15 cellular contexts compared by ENCODE assay signal in the genomic region with DNA sequence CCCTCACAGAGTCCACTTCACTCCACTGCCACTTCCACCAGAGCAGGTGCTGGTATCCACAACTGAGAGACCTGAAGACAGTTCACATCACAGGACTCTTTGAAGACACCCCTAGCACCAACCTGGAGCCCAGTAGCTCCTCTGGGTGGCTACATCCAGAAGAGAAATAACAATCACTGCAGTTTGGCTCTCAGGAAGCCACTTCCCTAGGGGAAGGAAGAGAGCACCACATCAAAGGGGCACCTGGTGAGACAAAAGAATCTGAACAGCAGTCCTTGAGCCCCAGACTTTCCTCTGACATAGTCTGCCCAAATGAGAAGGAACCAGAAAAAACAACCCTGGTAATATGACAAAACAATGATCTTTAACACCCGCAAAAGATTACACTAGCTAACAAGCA.
A peak's percentile ranks its signal among the peaks of the same experiment; 100 is the strongest.
DNase-seq lines count a peak whose midpoint lies in the region; ATAC-seq and TF ChIP-seq lines count a peak whose summit lies in the region.
"Had no signal": no experiment of that assay in that cellular context is flagged by ENCODE, and none has a peak within 500 bp of the region (broad histone marks: within the 10 kb centered on the region; RNA-seq: fewer than 3 reads in every experiment).

No MANE protein-coding gene starts in this region.

- TF ChIP-seq POLR2A in adrenal gland (IDR thresholded peaks at IDR 0.05) = no peak

- no peak for TF ChIP-seq CTCF in adrenal gland (IDR thresholded peaks at IDR 0.05)

- H3K9me3 ChIP-seq in adrenal gland (replicated peaks in 1 of 3) = no peaks in the 10 kb centered on the region

- peaks cover 33% of the 10 kb centered on the region for H3K9me3 Mint-ChIP-seq in activated naive CD4-positive, alpha-beta T cell treated with anti-CD3 and anti-CD28 coated beads, Interleukin-2, amount 10 ng/mL, durations not matched to agents 7 days and 5 days

- H3K27ac ChIP-seq in adrenal gland = no peak overlapping the region
- H3K27ac ChIP-seq: BLaER1, GM23248 had no signal

- H3K27ac Mint-ChIP-seq in activated naive CD4-positive, alpha-beta T cell treated with anti-CD3 and anti-CD28 coated beads, Interleukin-2, amount 10 ng/mL, durations not matched to agents 7 days and 5 days = no peak overlapping the region

- H3K4me1 ChIP-seq in adrenal gland (replicated peaks in 1 of 2) = no peaks in the 10 kb centered on the region
- H3K4me1 ChIP-seq: BLaER1 had no signal

- CTCF ChIA-PET in activated naive CD4-positive, alpha-beta T cell treated with anti-CD3 and anti-CD28 coated beads, Interleukin-2, amount 10 ng/mL, durations not matched to agents 7 days and 5 days (lab: Charles Lee) = no interaction called here

- intact Hi-C loops in adrenal gland (cut with DNase I) = no loop called here

- no peaks in the 10 kb centered on the region for H3K36me3 ChIP-seq in adrenal gland (replicated peaks in 1 of 2)
- H3K36me3 ChIP-seq: BLaER1 had no signal

- peak; percentile 46 for DNase-seq in activated naive CD4-positive, alpha-beta T cell treated with anti-CD3 and anti-CD28 coated beads, Interleukin-2, amount 10 ng/mL, durations not matched to agents 7 days and 5 days
- DNase-seq in activated naive CD4-positive, alpha-beta T cell treated with Interleukin-2 at 50 U/mL for 16 hours = no peak
- DNase-seq in T follicular helper cell (ENCODE audit: low read depth) (peak; percentile 4), nucleus accumbens (lab: John Stamatoyannopoulos, UW) (no peak), adrenal gland (no peak)
- DNase-seq in central memory CD4-positive, alpha-beta T cell = peak; percentile 68
- DNase-seq: 8988T, AML-193, Calu3, DMS 273 treated with DMSO at 0.1 percent for 48 hours, GM23248 had no signal

- H3K4me1 Mint-ChIP-seq in activated naive CD4-positive, alpha-beta T cell treated with anti-CD3 and anti-CD28 coated beads, Interleukin-2, amount 10 ng/mL, durations not matched to agents 7 days and 5 days = peaks cover 16% of the 10 kb centered on the region

- ATAC-seq in HG02870 (IDR thresholded peaks at IDR 0.05; ENCODE audit: unreplicated experiment) = no peak
- ATAC-seq: GM12878, HCT116 had no signal

- H3K27me3 Mint-ChIP-seq in activated naive CD4-positive, alpha-beta T cell treated with anti-CD3 and anti-CD28 coated beads, Interleukin-2, amount 10 ng/mL, durations not matched to agents 7 days and 5 days = peaks cover 61% of the 10 kb centered on the region

- peaks cover 12% of the 10 kb centered on the region for H3K36me3 Mint-ChIP-seq in activated naive CD4-positive, alpha-beta T cell treated with anti-CD3 and anti-CD28 coated beads, Interleukin-2, amount 10 ng/mL, durations not matched to agents 7 days and 5 days

- no peaks in the 10 kb centered on the region for H3K27me3 ChIP-seq in adrenal gland
- H3K27me3 ChIP-seq: BLaER1 had no signal

- no peak overlapping the region for H3K4me3 Mint-ChIP-seq in activated naive CD4-positive, alpha-beta T cell treated with anti-CD3 and anti-CD28 coated beads, Interleukin-2, amount 10 ng/mL, durations not matched to agents 7 days and 5 days

- H3K4me3 ChIP-seq in adrenal gland = no peak overlapping the region
- H3K4me3 ChIP-seq: BLaER1, GM12878, GM23248 had no signal

- 91 to 100% (median 94%) methylated on average over 1 of the region's 1 CpG for WGBS in adrenal gland, 4 donors

Comparison
In these comparisons a context has a peak if more than half of its experiments do, and no peak if none do; other contexts are left out.
1. DNase-seq: peak in activated naive CD4-positive, alpha-beta T cell treated with anti-CD3 and anti-CD28 coated beads, Interleukin-2, amount 10 ng/mL, durations not matched to agents 7 days and 5 days (single experiment), T follicular helper cell (single experiment) and central memory CD4-positive, alpha-beta T cell (single experiment); none in activated naive CD4-positive, alpha-beta T cell treated with Interleukin-2 at 50 U/mL for 16 hours (single experiment), nucleus accumbens (0 of 56) and adrenal gland (0 of 7).